ENCODE assay signal across 28 cellular contexts in genomic region chr4:8552581-8553205, GRCh38. TPM values are rescaled to one million over a fixed set of nuclear protein-coding genes. Genes with fewer than 3 reads are reported as not detected.
"Had no signal": no experiment of that assay in that cellular context is flagged by ENCODE, and none has a peak within 500 bp of the region (broad histone marks: within the 10 kb centered on the region; RNA-seq: fewer than 3 reads in every experiment).

No MANE protein-coding gene starts in this region.

- H3K4me3 Mint-ChIP-seq: naive B cell; natural killer cell treated with Interleukin-12 subunit alpha and Interleukin-12 subunit beta and Interleukin-15 and Interleukin-18, amount 100 ng/mL, for 72 hours; neural crest cell; stimulated activated memory B cell treated with anti-CD40 and anti-IgM and Interleukin-4, amounts not matched to agents 10 μg/mL and 1 μg/mL and 100 μg/mL, for 72 hours had no signal

- H3K27me3 ChIP-seq: dorsolateral prefrontal cortex, gastrocnemius medialis, left lung, neutrophil, right atrium auricular region, sigmoid colon, testis, vagina had no signal

- H3K27ac Mint-ChIP-seq: natural killer cell treated with Interleukin-12 subunit alpha and Interleukin-12 subunit beta and Interleukin-15 and Interleukin-18, amount 100 ng/mL, for 72 hours; stimulated activated memory B cell treated with anti-CD40 and anti-IgM and Interleukin-4, amounts not matched to agents 10 μg/mL and 1 μg/mL and 100 μg/mL, for 72 hours had no signal

- FAIRE-seq: colon, keratinocyte had no signal

- ATAC-seq: esophagus mucosa; gastrocnemius medialis; left lung; mucosa of descending colon; natural killer cell treated with Interleukin-12 subunit alpha and Interleukin-12 subunit beta and Interleukin-15 and Interleukin-18, amount 100 ng/mL, for 72 hours; stimulated activated memory B cell treated with anti-CD40 and anti-IgM and Interleukin-4, amounts not matched to agents 10 μg/mL and 1 μg/mL and 100 μg/mL, for 72 hours; stimulated activated naive CD8-positive, alpha-beta T cell treated with anti-CD3 and anti-CD28 coated beads, Interleukin-15, Interleukin-2, amounts not matched to agents 100 U/mL and 50 U/mL, for 24 hours had no signal

- H3K27ac ChIP-seq: dorsolateral prefrontal cortex, epithelial cell of prostate, gastrocnemius medialis, left lung, neutrophil, prostate gland, right atrium auricular region, sigmoid colon, testis, tibial artery, vagina had no signal

- H3K4me1 ChIP-seq: gastrocnemius medialis, left lung, prostate gland, right atrium auricular region, sigmoid colon, testis, tibial artery, vagina had no signal

- H3K4me3 ChIP-seq: dorsolateral prefrontal cortex, gastrocnemius medialis, left lung, mucosa of descending colon, prostate gland, right atrium auricular region, sigmoid colon, testis, tibial artery, vagina had no signal

- H3K4me1 Mint-ChIP-seq: naive B cell; neural crest cell; stimulated activated memory B cell treated with anti-CD40 and anti-IgM and Interleukin-4, amounts not matched to agents 10 μg/mL and 1 μg/mL and 100 μg/mL, for 72 hours had no signal

- DNase-seq: effector CD4-positive, alpha-beta T cell; foreskin fibroblast; gastrocnemius medialis; head of caudate nucleus; left lung; mammary epithelial cell; mucosa of descending colon; naive B cell; sigmoid colon; stimulated activated CD4-positive, alpha-beta T cell treated with anti-CD3 and anti-CD28 coated beads, Interleukin-4, amount 100 ng/mL, for 4 hours; stimulated activated naive CD8-positive, alpha-beta T cell treated with anti-CD3 and anti-CD28 coated beads, Interleukin-15, Interleukin-2, amounts not matched to agents 100 U/mL and 50 U/mL, for 24 hours; substantia nigra; testis had no signal

- H3K36me3 ChIP-seq: gastrocnemius medialis, left lung, neutrophil, prostate gland, right atrium auricular region, sigmoid colon, tibial artery, vagina had no signal

- H3K36me3 Mint-ChIP-seq: naive B cell; natural killer cell treated with Interleukin-12 subunit alpha and Interleukin-12 subunit beta and Interleukin-15 and Interleukin-18, amount 100 ng/mL, for 72 hours; stimulated activated memory B cell treated with anti-CD40 and anti-IgM and Interleukin-4, amounts not matched to agents 10 μg/mL and 1 μg/mL and 100 μg/mL, for 72 hours had no signal

- H3K9me3 Mint-ChIP-seq: natural killer cell treated with Interleukin-12 subunit alpha and Interleukin-12 subunit beta and Interleukin-15 and Interleukin-18, amount 100 ng/mL, for 72 hours; neural crest cell; stimulated activated memory B cell treated with anti-CD40 and anti-IgM and Interleukin-4, amounts not matched to agents 10 μg/mL and 1 μg/mL and 100 μg/mL, for 72 hours had no signal

- H3K9me3 ChIP-seq: gastrocnemius medialis, left lung, mucosa of descending colon, neutrophil, prostate gland, right atrium auricular region, sigmoid colon, testis, tibial artery, vagina had no signal

RNA-seq across cellular contexts. Expression of gene GPR78, which starts 27.5 kb away (rescaled TPM):
- total RNA-seq: gastrocnemius medialis; glomerular endothelial cell; lower leg skin; mammary epithelial cell; natural killer cell treated with Interleukin-12 subunit alpha and Interleukin-12 subunit beta and Interleukin-15 and Interleukin-18, amount 100 ng/mL, for 72 hours; neural crest cell; right atrium auricular region had no signal
- polyA plus RNA-seq: keratinocyte, mammary epithelial cell had no signal

RNA-seq across cellular contexts. Expression of gene CPZ, which starts 39.9 kb away (rescaled TPM):
- total RNA-seq: gastrocnemius medialis; mammary epithelial cell; natural killer cell treated with Interleukin-12 subunit alpha and Interleukin-12 subunit beta and Interleukin-15 and Interleukin-18, amount 100 ng/mL, for 72 hours; neural crest cell had no signal
- polyA plus RNA-seq: keratinocyte, mammary epithelial cell had no signal
